ENCODE assay signal across 19 cellular contexts in genomic region chr16:79253100-79253631, GRCh38.
DNase-seq lines count a peak whose midpoint lies in the region; ATAC-seq and TF ChIP-seq lines count a peak whose summit lies in the region.
"Had no signal": no experiment of that assay in that cellular context is flagged by ENCODE, and none has a peak within 500 bp of the region (broad histone marks: within the 10 kb centered on the region; RNA-seq: fewer than 3 reads in every experiment).

No MANE protein-coding gene starts in this region.

- no peak for TF ChIP-seq EP300 in ovary (IDR thresholded peaks at IDR 0.05)

- no peaks in the 10 kb centered on the region for H3K36me3 Mint-ChIP-seq in activated naive CD4-positive, alpha-beta T cell treated with anti-CD3 and anti-CD28 coated beads, Interleukin-2, amount 50 U/mL, for 24 hours
- H3K36me3 Mint-ChIP-seq in activated naive CD4-positive, alpha-beta T cell treated with anti-CD3 and anti-CD28 coated beads, Interleukin-2, amount 10 ng/mL, durations not matched to agents 7 days and 5 days, result no peaks in the 10 kb centered on the region
- no peaks in the 10 kb centered on the region for H3K36me3 Mint-ChIP-seq in CD8-positive, alpha-beta memory T cell

- TF ChIP-seq CTCF in left lung (IDR thresholded peaks at IDR 0.05) (no peak), ovary (IDR thresholded peaks at IDR 0.05) (no peak), lower lobe of right lung (IDR thresholded peaks at IDR 0.05) (no peak)

- no peak overlapping the region for H3K4me3 Mint-ChIP-seq in activated naive CD4-positive, alpha-beta T cell treated with anti-CD3 and anti-CD28 coated beads, Interleukin-2, amount 50 U/mL, for 24 hours
- no peak overlapping the region for H3K4me3 Mint-ChIP-seq in activated naive CD4-positive, alpha-beta T cell treated with anti-CD3 and anti-CD28 coated beads, Interleukin-2, amount 10 ng/mL, durations not matched to agents 7 days and 5 days
- H3K4me3 Mint-ChIP-seq in CD8-positive, alpha-beta memory T cell, result no peak overlapping the region

- H3K9me3 Mint-ChIP-seq in activated naive CD4-positive, alpha-beta T cell treated with anti-CD3 and anti-CD28 coated beads, Interleukin-2, amount 50 U/mL, for 24 hours, result no peaks in the 10 kb centered on the region
- H3K9me3 Mint-ChIP-seq in activated naive CD4-positive, alpha-beta T cell treated with anti-CD3 and anti-CD28 coated beads, Interleukin-2, amount 10 ng/mL, durations not matched to agents 7 days and 5 days, result no peaks in the 10 kb centered on the region
- peaks cover 0 to 2% (median 0%) of the 10 kb centered on the region in 5 donors for H3K9me3 Mint-ChIP-seq in CD8-positive, alpha-beta memory T cell

- peak; percentile 39 for ATAC-seq in left lung
- ATAC-seq in lower lobe of right lung, result no peak
- ATAC-seq in GM18868 (IDR thresholded peaks at IDR 0.05; ENCODE audit: unreplicated experiment), result no peak

- intact Hi-C loops in left lung (cut with DNase I), result no loop called here
- intact Hi-C loops in ovary (cut with DNase I), result no loop called here
- intact Hi-C loops in lower lobe of right lung (cut with DNase I), result no loop called here

- POLR2A ChIA-PET in CD8-positive, alpha-beta memory T cell (lab: Charles Lee), result no interaction called here

- H3K9me3 ChIP-seq in left lung (no peaks in the 10 kb centered on the region), ovary (no peaks in the 10 kb centered on the region), lower lobe of right lung (no peaks in the 10 kb centered on the region)
- H3K9me3 ChIP-seq in CD8-positive, alpha-beta memory T cell (ENCODE audit: low read length), result no peaks in the 10 kb centered on the region
- H3K9me3 ChIP-seq: BLaER1 treated with 17β-estradiol and CSF1 and Interleukin-3, amounts not matched to agents 10 nM and 100 nM; HAP-1 had no signal

- no peak for TF ChIP-seq POLR2A in ovary (IDR thresholded peaks at IDR 0.05)

- no peaks in the 10 kb centered on the region for H3K4me1 Mint-ChIP-seq in activated naive CD4-positive, alpha-beta T cell treated with anti-CD3 and anti-CD28 coated beads, Interleukin-2, amount 50 U/mL, for 24 hours
- no peaks in the 10 kb centered on the region for H3K4me1 Mint-ChIP-seq in activated naive CD4-positive, alpha-beta T cell treated with anti-CD3 and anti-CD28 coated beads, Interleukin-2, amount 10 ng/mL, durations not matched to agents 7 days and 5 days
- H3K4me1 Mint-ChIP-seq in CD8-positive, alpha-beta memory T cell, result peaks cover 0 to 9% (median 0%) of the 10 kb centered on the region in 3 donors

- 8 to 26% (median 15%) methylated on average over 9 of the region's 9 CpGs for WGBS in ovary, 3 donors

- H3K27ac ChIP-seq in left lung (no peak overlapping the region), ovary (peak overlapping the region in 1 of 2 donors; percentile 47), lower lobe of right lung (no peak overlapping the region)
- no peak overlapping the region for H3K27ac ChIP-seq in CD8-positive, alpha-beta memory T cell (ENCODE audit: low read depth, low read length)
- H3K27ac ChIP-seq: BLaER1 treated with 17β-estradiol and CSF1 and Interleukin-3, amounts not matched to agents 10 nM and 100 nM; HL-60; KMS-11 had no signal

- H3K27ac Mint-ChIP-seq in activated naive CD4-positive, alpha-beta T cell treated with anti-CD3 and anti-CD28 coated beads, Interleukin-2, amount 50 U/mL, for 24 hours, result peak overlapping the region; percentile 43
- no peak overlapping the region for H3K27ac Mint-ChIP-seq in activated naive CD4-positive, alpha-beta T cell treated with anti-CD3 and anti-CD28 coated beads, Interleukin-2, amount 10 ng/mL, durations not matched to agents 7 days and 5 days
- no peak overlapping the region for H3K27ac Mint-ChIP-seq in CD8-positive, alpha-beta memory T cell

- no peak for DNase-seq in activated naive CD4-positive, alpha-beta T cell treated with anti-CD3 and anti-CD28 coated beads, Interleukin-2, amount 10 ng/mL, durations not matched to agents 7 days and 5 days
- DNase-seq in left lung (no peak), ovary (peak; percentile 76 to 90 (median 85)), lower lobe of right lung (no peak), NCI-H2081 (lab: John Stamatoyannopoulos, UW) (no peak)
- DNase-seq in CD8-positive, alpha-beta memory T cell, result no peak
- DNase-seq: 8988T, DMS153, EL, NCI-H1092, NCI-H1694 treated with DMSO at 0.1 percent for 48 hours, NCI-H82, SIG-M5 had no signal

- H3K27me3 ChIP-seq in left lung (no peaks in the 10 kb centered on the region), ovary (no peaks in the 10 kb centered on the region), lower lobe of right lung (ENCODE audit: low read depth) (no peaks in the 10 kb centered on the region)
- no peaks in the 10 kb centered on the region for H3K27me3 ChIP-seq in CD8-positive, alpha-beta memory T cell (ENCODE audit: insufficient read depth, low read length, poor library complexity, severe bottlenecking)
- H3K27me3 ChIP-seq: BLaER1 treated with 17β-estradiol and CSF1 and Interleukin-3, amounts not matched to agents 10 nM and 100 nM had no signal

- no peaks in the 10 kb centered on the region for H3K4me1 ChIP-seq in left lung
- peaks cover 3% of the 10 kb centered on the region for H3K4me1 ChIP-seq in ovary (ENCODE audit: insufficient read depth)
- no peaks in the 10 kb centered on the region for H3K4me1 ChIP-seq in lower lobe of right lung
- no peaks in the 10 kb centered on the region for H3K4me1 ChIP-seq in CD8-positive, alpha-beta memory T cell (ENCODE audit: insufficient read depth, low read length)
- H3K4me1 ChIP-seq: HAP-1 had no signal

- H3K4me3 ChIP-seq in left lung (no peak overlapping the region), ovary (no peak overlapping the region), lower lobe of right lung (no peak overlapping the region)
- H3K4me3 ChIP-seq in CD8-positive, alpha-beta memory T cell (ENCODE audit: low read length), result no peak overlapping the region
- H3K4me3 ChIP-seq: BLaER1 treated with 17β-estradiol and CSF1 and Interleukin-3, amounts not matched to agents 10 nM and 100 nM; HAP-1 had no signal

- no peaks in the 10 kb centered on the region for H3K27me3 Mint-ChIP-seq in activated naive CD4-positive, alpha-beta T cell treated with anti-CD3 and anti-CD28 coated beads, Interleukin-2, amount 50 U/mL, for 24 hours
- peaks cover 30% of the 10 kb centered on the region for H3K27me3 Mint-ChIP-seq in activated naive CD4-positive, alpha-beta T cell treated with anti-CD3 and anti-CD28 coated beads, Interleukin-2, amount 10 ng/mL, durations not matched to agents 7 days and 5 days
- no peaks in the 10 kb centered on the region for H3K27me3 Mint-ChIP-seq in CD8-positive, alpha-beta memory T cell

- CTCF ChIA-PET in activated naive CD4-positive, alpha-beta T cell treated with anti-CD3 and anti-CD28 coated beads, Interleukin-2, amount 10 ng/mL, durations not matched to agents 7 days and 5 days (lab: Charles Lee), result interaction anchor here (1.1 kb wide), 1 partner anchor 8 kb away, joined by 3 read pairs; no protein-coding TSS in a partner anchor
- CTCF ChIA-PET in CD8-positive, alpha-beta memory T cell (lab: Charles Lee), result no interaction called here

- H3K36me3 ChIP-seq in left lung (no peaks in the 10 kb centered on the region), ovary (no peaks in the 10 kb centered on the region), lower lobe of right lung (no peaks in the 10 kb centered on the region)
- no peaks in the 10 kb centered on the region for H3K36me3 ChIP-seq in CD8-positive, alpha-beta memory T cell (ENCODE audit: insufficient read depth, low read length)
- H3K36me3 ChIP-seq: BLaER1 treated with 17β-estradiol and CSF1 and Interleukin-3, amounts not matched to agents 10 nM and 100 nM; HAP-1 had no signal

Comparison
In these comparisons a context has a peak if more than half of its experiments do, and no peak if none do; other contexts are left out.
1. DNase-seq: peak in ovary (5 of 5); none in activated naive CD4-positive, alpha-beta T cell treated with anti-CD3 and anti-CD28 coated beads, Interleukin-2, amount 10 ng/mL, durations not matched to agents 7 days and 5 days (single experiment), left lung (0 of 2), lower lobe of right lung (single experiment), NCI-H2081 (0 of 2) and CD8-positive, alpha-beta memory T cell (0 of 5).